16 cellular contexts compared by ENCODE assay signal in the genomic region with DNA sequence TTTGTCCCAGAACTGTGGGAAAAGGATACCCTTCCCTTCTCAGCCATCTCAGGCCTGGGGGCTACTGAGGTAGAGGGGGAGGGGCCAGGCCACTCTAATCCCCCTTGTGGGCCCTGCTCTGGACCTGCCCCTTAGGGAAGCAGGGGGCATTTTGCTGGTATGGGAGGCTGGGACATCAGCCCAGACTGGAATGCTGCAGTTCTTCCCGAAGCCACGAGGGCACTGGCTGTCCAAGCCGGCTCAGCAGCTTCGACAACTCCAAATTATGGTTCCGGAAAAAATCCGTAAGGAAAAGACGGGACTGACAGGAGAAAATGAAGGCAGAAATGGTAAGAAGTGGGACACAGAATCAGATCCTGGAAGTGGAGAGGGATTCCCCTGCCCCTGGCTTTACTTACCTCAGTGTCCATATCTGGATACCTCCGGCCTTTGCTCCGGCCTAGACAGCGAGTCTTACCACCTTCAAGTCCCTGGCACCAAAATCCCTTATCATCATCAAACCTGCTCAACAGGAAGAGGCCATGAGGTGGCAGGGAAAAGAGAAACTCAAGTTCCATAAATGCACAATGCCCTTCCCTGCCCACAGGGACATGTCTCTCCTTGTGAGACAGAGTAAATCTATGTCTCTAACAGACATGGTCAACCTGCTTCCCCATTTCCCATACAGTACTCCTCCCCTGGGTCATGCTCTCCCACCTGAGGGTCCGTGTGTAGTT. TPM values are rescaled to one million over a fixed set of nuclear protein-coding genes. Genes with fewer than 3 reads are reported as not detected.
DNase-seq lines count a peak whose midpoint lies in the region; ATAC-seq and TF ChIP-seq lines count a peak whose summit lies in the region.
"Had no signal": no experiment of that assay in that cellular context is flagged by ENCODE, and none has a peak within 500 bp of the region (broad histone marks: within the 10 kb centered on the region; RNA-seq: fewer than 3 reads in every experiment).

No MANE protein-coding gene starts in this region.

- no peaks in the 10 kb centered on the region for H3K9me3 Mint-ChIP-seq in activated naive CD8-positive, alpha-beta T cell (ENCODE audit: low read depth)
- H3K9me3 Mint-ChIP-seq in activated naive CD8-positive, alpha-beta T cell treated with anti-CD3 and anti-CD28 coated beads, Interleukin-2, amount 50 U/mL, for 24 hours = no peaks in the 10 kb centered on the region
- no peaks in the 10 kb centered on the region for H3K9me3 Mint-ChIP-seq in activated naive CD8-positive, alpha-beta T cell treated with anti-CD3 and anti-CD28 coated beads for 36 hours
- no peaks in the 10 kb centered on the region for H3K9me3 Mint-ChIP-seq in type B pancreatic cell

- TF ChIP-seq CTCF in type B pancreatic cell (conservative IDR thresholded peaks at IDR 0.05) = no peak

- peak overlapping the region; percentile 35 for H3K27ac Mint-ChIP-seq in activated naive CD8-positive, alpha-beta T cell
- H3K27ac Mint-ChIP-seq in activated naive CD8-positive, alpha-beta T cell treated with anti-CD3 and anti-CD28 coated beads, Interleukin-2, amount 50 U/mL, for 24 hours = no peak overlapping the region
- H3K27ac Mint-ChIP-seq in activated naive CD8-positive, alpha-beta T cell treated with anti-CD3 and anti-CD28 coated beads for 36 hours = peak overlapping the region; percentile 73
- peak overlapping the region; percentile 24 for H3K27ac Mint-ChIP-seq in type B pancreatic cell

- peaks cover 27% of the 10 kb centered on the region for H3K4me1 Mint-ChIP-seq in activated naive CD8-positive, alpha-beta T cell (ENCODE audit: low read depth)
- peaks cover 20% of the 10 kb centered on the region for H3K4me1 Mint-ChIP-seq in activated naive CD8-positive, alpha-beta T cell treated with anti-CD3 and anti-CD28 coated beads, Interleukin-2, amount 50 U/mL, for 24 hours
- H3K4me1 Mint-ChIP-seq in activated naive CD8-positive, alpha-beta T cell treated with anti-CD3 and anti-CD28 coated beads for 36 hours = peaks cover 26% of the 10 kb centered on the region
- peaks cover 6% of the 10 kb centered on the region for H3K4me1 Mint-ChIP-seq in type B pancreatic cell (ENCODE audit: unreplicated experiment)

- peaks cover 11% of the 10 kb centered on the region for H3K36me3 Mint-ChIP-seq in activated naive CD8-positive, alpha-beta T cell
- peaks cover 51% of the 10 kb centered on the region for H3K36me3 Mint-ChIP-seq in activated naive CD8-positive, alpha-beta T cell treated with anti-CD3 and anti-CD28 coated beads, Interleukin-2, amount 50 U/mL, for 24 hours (ENCODE audit: low read depth)
- peaks cover 30% of the 10 kb centered on the region for H3K36me3 Mint-ChIP-seq in activated naive CD8-positive, alpha-beta T cell treated with anti-CD3 and anti-CD28 coated beads for 36 hours
- H3K36me3 Mint-ChIP-seq in type B pancreatic cell = peaks cover 25% of the 10 kb centered on the region

- ATAC-seq in activated naive CD8-positive, alpha-beta T cell treated with anti-CD3 and anti-CD28 coated beads, Interleukin-2, amount 50 U/mL, for 24 hours = no peak
- no peak for ATAC-seq in GM18909 (IDR thresholded peaks at IDR 0.05; ENCODE audit: poor library complexity, unreplicated experiment)
- ATAC-seq: pancreas had no signal

- DNase-seq in activated naive CD8-positive, alpha-beta T cell treated with anti-CD3 and anti-CD28 coated beads, Interleukin-2, amount 50 U/mL, for 24 hours = no peak
- no peak for DNase-seq in activated naive CD8-positive, alpha-beta T cell treated with anti-CD3 and anti-CD28 coated beads for 36 hours
- DNase-seq in hepatic stellate cell (ENCODE audit: low spot score) (peak; percentile 41), type B pancreatic cell (ENCODE audit: extremely low spot score, unreplicated experiment) (no peak), iPS-NIHi7 (ENCODE audit: extremely low spot score) (no peak), COLO668 (lab: John Stamatoyannopoulos, UW; ENCODE audit: unreplicated experiment) (no peak)
- DNase-seq: activated CD4-positive, alpha-beta T cell treated with anti-CD3 and anti-CD28 coated beads for 48 hours; caudate nucleus; DMS153; hippocampal formation; NCI-H1105 treated with DMSO at 0.1 percent for 48 hours; NCI-H345; pancreas; stimulated activated CD4-positive, alpha-beta T cell treated with anti-CD3 and anti-CD28 coated beads, Interleukin-15, amount 100 ng/mL, for 24 hours had no signal

- H3K27me3 Mint-ChIP-seq in activated naive CD8-positive, alpha-beta T cell = no peaks in the 10 kb centered on the region
- H3K27me3 Mint-ChIP-seq in activated naive CD8-positive, alpha-beta T cell treated with anti-CD3 and anti-CD28 coated beads, Interleukin-2, amount 50 U/mL, for 24 hours = no peaks in the 10 kb centered on the region
- no peaks in the 10 kb centered on the region for H3K27me3 Mint-ChIP-seq in activated naive CD8-positive, alpha-beta T cell treated with anti-CD3 and anti-CD28 coated beads for 36 hours
- H3K27me3 Mint-ChIP-seq in type B pancreatic cell = no peaks in the 10 kb centered on the region

- H3K4me3 Mint-ChIP-seq in activated naive CD8-positive, alpha-beta T cell = no peak overlapping the region
- no peak overlapping the region for H3K4me3 Mint-ChIP-seq in activated naive CD8-positive, alpha-beta T cell treated with anti-CD3 and anti-CD28 coated beads, Interleukin-2, amount 50 U/mL, for 24 hours
- no peak overlapping the region for H3K4me3 Mint-ChIP-seq in activated naive CD8-positive, alpha-beta T cell treated with anti-CD3 and anti-CD28 coated beads for 36 hours
- no peak overlapping the region for H3K4me3 Mint-ChIP-seq in type B pancreatic cell

RNA-seq across cellular contexts. Expression of gene NDST2, which starts 9.0 kb away (rescaled TPM):
- 10 to 100 TPM; 45.9 to 49.7 TPM for total RNA-seq in activated naive CD8-positive, alpha-beta T cell treated with anti-CD3 and anti-CD28 coated beads for 36 hours
- 27.1 and 33.5 TPM in 2 replicates for total RNA-seq in type B pancreatic cell (ENCODE audit: low replicate concordance)

RNA-seq across cellular contexts. Expression of gene ZSWIM8, which starts 17.0 kb away (rescaled TPM):
- total RNA-seq in activated naive CD8-positive, alpha-beta T cell treated with anti-CD3 and anti-CD28 coated beads for 36 hours = 10 to 100 TPM; 31.0 to 35.5 TPM
- total RNA-seq in type B pancreatic cell (ENCODE audit: low replicate concordance) = 131 and 139 TPM in 2 replicates

RNA-seq across cellular contexts. Expression of gene CHCHD1, which starts 20.6 kb away (rescaled TPM):
- total RNA-seq in activated naive CD8-positive, alpha-beta T cell treated with anti-CD3 and anti-CD28 coated beads for 36 hours = 10 to 100 TPM; 34.8 to 38.6 TPM
- total RNA-seq in type B pancreatic cell (ENCODE audit: low replicate concordance) = 32.6 and 37.1 TPM in 2 replicates

RNA-seq across cellular contexts. Expression of gene SEC24C, which starts 58.3 kb away (rescaled TPM):
- total RNA-seq in activated naive CD8-positive, alpha-beta T cell treated with anti-CD3 and anti-CD28 coated beads for 36 hours = 10 to 100 TPM; 74.6 to 74.9 TPM
- total RNA-seq in type B pancreatic cell (ENCODE audit: low replicate concordance) = 75.5 and 90.3 TPM in 2 replicates
